Comparison of ENCODE assay signal across 8 cellular contexts in the genomic region with DNA sequence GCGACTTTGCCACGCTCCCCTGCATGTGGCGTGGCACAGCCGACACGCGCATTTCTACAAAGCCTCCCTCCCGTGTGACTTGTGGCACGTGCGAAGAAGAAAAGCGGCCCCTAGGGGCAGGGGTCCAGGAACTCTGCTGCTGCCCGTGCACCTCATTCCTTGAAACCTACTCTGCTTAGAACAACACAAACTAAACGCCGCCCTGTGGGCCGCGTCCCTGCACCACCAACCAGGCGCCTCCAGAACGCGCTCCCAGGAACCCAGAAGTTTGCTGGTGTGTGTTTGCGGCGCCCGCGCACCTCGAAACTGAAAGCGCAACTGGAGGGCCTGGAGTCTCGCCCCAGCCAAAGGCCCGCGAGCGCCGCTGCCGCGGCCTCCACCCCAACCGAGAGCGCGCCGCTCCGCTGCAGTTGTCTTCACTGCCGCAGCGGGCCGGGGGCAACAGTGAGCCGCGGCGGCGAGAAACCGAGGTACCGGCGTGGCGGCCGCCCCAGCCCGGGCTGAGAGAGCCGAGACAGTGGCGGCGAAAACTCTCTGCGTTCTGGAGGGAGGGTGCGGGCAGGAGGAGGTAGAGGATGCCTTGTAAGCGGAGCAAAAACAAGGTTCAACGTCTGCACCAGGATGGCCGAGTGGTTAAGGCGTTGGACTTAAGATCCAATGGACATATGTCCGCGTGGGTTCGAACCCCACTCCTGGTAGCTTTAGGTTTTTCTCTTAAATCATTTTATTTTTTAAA.
DNase-seq lines count a peak whose midpoint lies in the region; ATAC-seq and TF ChIP-seq lines count a peak whose summit lies in the region.

No MANE protein-coding gene starts in this region.

- peak overlapping the region; percentile 89 to 99 (median 94) for H3K4me3 Mint-ChIP-seq in CD4-positive, alpha-beta memory T cell

- peaks cover 26 to 47% (median 36%) of the 10 kb centered on the region in 4 donors for H3K4me1 Mint-ChIP-seq in CD4-positive, alpha-beta memory T cell

- peak overlapping the region; percentile 98 to 100 (median 99) for H3K27ac Mint-ChIP-seq in CD4-positive, alpha-beta memory T cell

- H3K9me3 Mint-ChIP-seq in CD4-positive, alpha-beta memory T cell: peaks cover 0 to 22% (median under 1%) of the 10 kb centered on the region in 8 donors

- peaks cover 0 to 21% of the 10 kb centered on the region in 2 donors for H3K36me3 Mint-ChIP-seq in CD4-positive, alpha-beta memory T cell

- no peaks in the 10 kb centered on the region for H3K27me3 ChIP-seq in CD4-positive, alpha-beta memory T cell (ENCODE audit: insufficient read depth, low read length)
- no peaks in the 10 kb centered on the region for H3K27me3 ChIP-seq in liver (ENCODE audit: control insufficient read depth in 4 of 4, insufficient read depth in 4 of 4, low read length in 3 of 4)

- peaks cover 31% of the 10 kb centered on the region for H3K4me1 ChIP-seq in CD4-positive, alpha-beta memory T cell (ENCODE audit: insufficient read depth, low read length)
- H3K4me1 ChIP-seq in liver (ENCODE audit: control insufficient read depth in 4 of 4, insufficient read depth in 4 of 4, low read length in 3 of 4): peaks cover 1 to 18% (median 12%) of the 10 kb centered on the region in 4 donors

- peaks cover 0 to 11% of the 10 kb centered on the region in 2 donors for H3K27me3 Mint-ChIP-seq in CD4-positive, alpha-beta memory T cell

- under 1% methylated on average over 61 of the region's 61 CpGs for WGBS in liver

- H3K4me3 ChIP-seq in CD4-positive, alpha-beta memory T cell (ENCODE audit: low read length in 2 of 2): peak overlapping the region; percentile 43 to 70
- peak overlapping the region; percentile 68 to 80 (median 74) for H3K4me3 ChIP-seq in liver (ENCODE audit: low read depth in 1 of 3, low read length in 3 of 3)

- peak; percentile 79 to 82 for TF ChIP-seq RAD21 in liver (IDR thresholded peaks at IDR 0.05)

- no peaks in the 10 kb centered on the region for H3K36me3 ChIP-seq in CD4-positive, alpha-beta memory T cell (ENCODE audit: insufficient read depth, low read length)
- H3K36me3 ChIP-seq in liver (ENCODE audit: control insufficient read depth in 4 of 4, insufficient read depth in 3 of 4, low read depth in 1 of 4, low read length in 3 of 4): no peaks in the 10 kb centered on the region

- peak overlapping the region; percentile 73 for H3K27ac ChIP-seq in CD4-positive, alpha-beta memory T cell (ENCODE audit: low read depth, low read length)
- H3K27ac ChIP-seq in liver (ENCODE audit: low read depth in 1 of 2, low read length in 2 of 2): peak overlapping the region; percentile 93 to 96

- CTCF ChIA-PET in CD4-positive, alpha-beta memory T cell (lab: Charles Lee; ENCODE audit: partially characterized antibody): interaction anchor here (0.8 to 3.4 kb wide), 9 partner anchors 13 to 276 kb away, joined by 3 to 12 read pairs (median 4); no protein-coding TSS in a partner anchor

- peak overlapping the region; percentile 47 to 69 for H3K9ac ChIP-seq in liver (ENCODE audit: low read depth in 1 of 2, low read length in 2 of 2)

- TF ChIP-seq CTCF in liver (IDR thresholded peaks at IDR 0.05; ENCODE audit: low read depth, low read length, missing input control): peak; percentile 78

- peak; percentile 93 to 96 (median 94) for DNase-seq in CD4-positive, alpha-beta memory T cell
- DNase-seq in NCI-H748 treated with DMSO at 0.1 percent for 48 hours (lab: John Stamatoyannopoulos, UW) (peak; percentile 94), dermis microvascular lymphatic vessel endothelial cell (ENCODE audit: low read depth in 2 of 2) (peak; percentile 94 to 97)
- peak; percentile 90 to 92 for DNase-seq in activated CD4-positive, alpha-beta T cell treated with anti-CD3 and anti-CD28 coated beads, Interleukin-2, amount 50 U/mL, for 48 hours
- DNase-seq in stimulated activated CD4-positive, alpha-beta T cell treated with anti-CD3 and anti-CD28 coated beads, Interleukin-4, amount 100 ng/mL, for 1 hour: peak; percentile 90

- intact Hi-C loops in CD4-positive, alpha-beta memory T cell (cut with micrococcal nuclease): loop anchor here (1.0 to 5.0 kb wide), 10 partner anchors 65 to 373 kb away; a partner anchor contains a TSS

- POLR2A ChIA-PET in CD4-positive, alpha-beta memory T cell (lab: Charles Lee; ENCODE audit: partially characterized antibody): interaction anchor here (0.7 to 5.5 kb wide), 9 partner anchors 13 to 682 kb away, joined by 3 to 29 read pairs (median 4); a partner anchor contains a TSS

- ATAC-seq in GM19438 (IDR thresholded peaks at IDR 0.05; ENCODE audit: low read depth, unreplicated experiment) (peak; percentile 91), HG03571 (IDR thresholded peaks at IDR 0.05; ENCODE audit: unreplicated experiment) (peak; percentile 86)

- H3K9me3 ChIP-seq in CD4-positive, alpha-beta memory T cell (ENCODE audit: control insufficient read depth in 1 of 2, low read length in 2 of 2): no peaks in the 10 kb centered on the region
- H3K9me3 ChIP-seq in liver (ENCODE audit: control insufficient read depth in 4 of 4, low read length in 3 of 4): peaks cover 0 to 3% (median 0%) of the 10 kb centered on the region in 4 donors

TF ChIP-seq in liver, 16 proteins besides CTCF, POLR2A, EP300 and RAD21:
- no peak for TF ChIP-seq FOXA1 (IDR thresholded peaks at IDR 0.05)
- TF ChIP-seq, protein P1, sequence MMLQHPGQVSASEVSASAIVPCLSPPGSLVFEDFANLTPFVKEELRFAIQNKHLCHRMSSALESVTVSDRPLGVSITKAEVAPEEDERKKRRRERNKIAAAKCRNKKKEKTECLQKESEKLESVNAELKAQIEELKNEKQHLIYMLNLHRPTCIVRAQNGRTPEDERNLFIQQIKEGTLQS (IDR thresholded peaks at IDR 0.05): peak; percentile 100
- no peak for TF ChIP-seq EGR1 (IDR thresholded peaks at IDR 0.05; ENCODE audit: low read depth in 2 of 2)
- peak in 1 of 2 donors; percentile 33 for TF ChIP-seq HNF4A (conservative IDR thresholded peaks at IDR 0.05)
- TF ChIP-seq YY1 (IDR thresholded peaks at IDR 0.05): peak; percentile 29
- TF ChIP-seq, protein P2, sequence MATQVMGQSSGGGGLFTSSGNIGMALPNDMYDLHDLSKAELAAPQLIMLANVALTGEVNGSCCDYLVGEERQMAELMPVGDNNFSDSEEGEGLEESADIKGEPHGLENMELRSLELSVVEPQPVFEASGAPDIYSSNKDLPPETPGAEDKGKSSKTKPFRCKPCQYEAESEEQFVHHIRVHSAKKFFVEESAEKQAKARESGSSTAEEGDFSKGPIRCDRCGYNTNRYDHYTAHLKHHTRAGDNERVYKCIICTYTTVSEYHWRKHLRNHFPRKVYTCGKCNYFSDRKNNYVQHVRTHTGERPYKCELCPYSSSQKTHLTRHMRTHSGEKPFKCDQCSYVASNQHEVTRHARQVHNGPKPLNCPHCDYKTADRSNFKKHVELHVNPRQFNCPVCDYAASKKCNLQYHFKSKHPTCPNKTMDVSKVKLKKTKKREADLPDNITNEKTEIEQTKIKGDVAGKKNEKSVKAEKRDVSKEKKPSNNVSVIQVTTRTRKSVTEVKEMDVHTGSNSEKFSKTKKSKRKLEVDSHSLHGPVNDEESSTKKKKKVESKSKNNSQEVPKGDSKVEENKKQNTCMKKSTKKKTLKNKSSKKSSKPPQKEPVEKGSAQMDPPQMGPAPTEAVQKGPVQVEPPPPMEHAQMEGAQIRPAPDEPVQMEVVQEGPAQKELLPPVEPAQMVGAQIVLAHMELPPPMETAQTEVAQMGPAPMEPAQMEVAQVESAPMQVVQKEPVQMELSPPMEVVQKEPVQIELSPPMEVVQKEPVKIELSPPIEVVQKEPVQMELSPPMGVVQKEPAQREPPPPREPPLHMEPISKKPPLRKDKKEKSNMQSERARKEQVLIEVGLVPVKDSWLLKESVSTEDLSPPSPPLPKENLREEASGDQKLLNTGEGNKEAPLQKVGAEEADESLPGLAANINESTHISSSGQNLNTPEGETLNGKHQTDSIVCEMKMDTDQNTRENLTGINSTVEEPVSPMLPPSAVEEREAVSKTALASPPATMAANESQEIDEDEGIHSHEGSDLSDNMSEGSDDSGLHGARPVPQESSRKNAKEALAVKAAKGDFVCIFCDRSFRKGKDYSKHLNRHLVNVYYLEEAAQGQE (IDR thresholded peaks at IDR 0.05): peak; percentile 50
- TF ChIP-seq HNF4G (IDR thresholded peaks at IDR 0.05): no peak
- TF ChIP-seq, protein P3, sequence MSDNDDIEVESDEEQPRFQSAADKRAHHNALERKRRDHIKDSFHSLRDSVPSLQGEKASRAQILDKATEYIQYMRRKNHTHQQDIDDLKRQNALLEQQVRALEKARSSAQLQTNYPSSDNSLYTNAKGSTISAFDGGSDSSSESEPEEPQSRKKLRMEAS (IDR thresholded peaks at IDR 0.05): peak; percentile 79

Comparison
In these comparisons a context has a peak if more than half of its experiments do, and no peak if none do; other contexts are left out.
1. Peak in every context shown above with its lines: DNase-seq, ATAC-seq, H3K4me3 ChIP-seq and H3K27ac ChIP-seq.